Comparison of ENCODE assay signal across 24 cellular contexts in the genomic region with DNA sequence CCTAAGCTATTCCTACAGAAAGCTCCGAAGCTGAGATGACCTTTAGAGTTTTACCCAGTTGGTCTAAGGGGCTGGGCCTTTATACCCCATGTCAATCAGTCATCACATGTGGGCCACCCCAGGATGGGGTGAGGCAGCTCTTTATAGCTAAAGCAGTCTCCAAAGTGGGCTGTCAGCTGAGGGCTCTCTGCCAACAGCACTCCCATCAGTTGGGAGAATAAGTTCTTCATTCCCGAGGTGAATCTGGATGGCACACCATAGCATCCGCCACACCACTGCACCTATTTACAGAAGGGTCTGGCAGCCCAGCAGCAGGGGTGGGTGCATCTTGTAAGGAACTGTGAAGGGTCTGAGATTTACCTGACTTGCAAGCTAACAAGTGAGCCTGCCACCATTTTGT.
"Had no signal": no experiment of that assay in that cellular context is flagged by ENCODE, and none has a peak within 500 bp of the region (broad histone marks: within the 10 kb centered on the region; RNA-seq: fewer than 3 reads in every experiment).

No MANE protein-coding gene starts in this region.

- H3K4me1 Mint-ChIP-seq: endodermal cell had no signal

- H3K27ac ChIP-seq: colonic mucosa, coronary artery, dorsolateral prefrontal cortex, epithelial cell of prostate, esophagus muscularis mucosa, esophagus squamous epithelium, foreskin keratinocyte, gastrocnemius medialis, gastroesophageal sphincter, heart left ventricle, heart right ventricle had no signal

- H3K4me1 ChIP-seq: colonic mucosa, esophagus muscularis mucosa, foreskin keratinocyte, gastrocnemius medialis, gastroesophageal sphincter, heart left ventricle, heart right ventricle had no signal

- H3K9me3 Mint-ChIP-seq: effector memory CD8-positive, alpha-beta T cell had no signal

- ATAC-seq: effector memory CD8-positive, alpha-beta T cell; esophagus mucosa; foreskin keratinocyte; gastrocnemius medialis; gastroesophageal sphincter; heart left ventricle; heart right ventricle had no signal

- H3K27me3 Mint-ChIP-seq: dendritic cell treated with granulocyte-macrophage colony-stimulating factor and Interleukin-4, amounts not matched to agents 40 ng/mL and 50 ng/mL, for 4 days; effector memory CD8-positive, alpha-beta T cell had no signal

- H3K9me3 ChIP-seq: colonic mucosa, esophagus muscularis mucosa, esophagus squamous epithelium, gastrocnemius medialis, gastroesophageal sphincter, heart left ventricle had no signal

- H3K4me3 Mint-ChIP-seq: dendritic cell treated with granulocyte-macrophage colony-stimulating factor and Interleukin-4, amounts not matched to agents 40 ng/mL and 50 ng/mL, for 4 days; effector memory CD8-positive, alpha-beta T cell; endodermal cell had no signal

- DNase-seq: colonic mucosa; cortex of kidney; dermis blood vessel endothelial cell; dorsolateral prefrontal cortex; effector CD4-positive, alpha-beta T cell; effector CD8-positive, alpha-beta T cell; effector memory CD4-positive, alpha-beta T cell; effector memory CD8-positive, alpha-beta T cell; endodermal cell; erythroblast; esophagus squamous epithelium; foreskin fibroblast; foreskin keratinocyte; foreskin melanocyte; gastrocnemius medialis; glutamatergic neuron; heart left ventricle; heart right ventricle had no signal

- H3K27me3 ChIP-seq: colonic mucosa, dorsolateral prefrontal cortex, esophagus muscularis mucosa, esophagus squamous epithelium, foreskin keratinocyte, gastrocnemius medialis, gastroesophageal sphincter, heart left ventricle, heart right ventricle had no signal

- H3K27ac Mint-ChIP-seq: dendritic cell treated with granulocyte-macrophage colony-stimulating factor and Interleukin-4, amounts not matched to agents 40 ng/mL and 50 ng/mL, for 4 days; effector memory CD8-positive, alpha-beta T cell; endodermal cell had no signal

- H3K4me3 ChIP-seq: colonic mucosa, coronary artery, dorsolateral prefrontal cortex, esophagus muscularis mucosa, esophagus squamous epithelium, gastrocnemius medialis, gastroesophageal sphincter, heart left ventricle, heart right ventricle had no signal

- H3K36me3 ChIP-seq: colonic mucosa, gastrocnemius medialis had no signal
